26 cellular contexts compared by ENCODE assay signal in the genomic region with DNA sequence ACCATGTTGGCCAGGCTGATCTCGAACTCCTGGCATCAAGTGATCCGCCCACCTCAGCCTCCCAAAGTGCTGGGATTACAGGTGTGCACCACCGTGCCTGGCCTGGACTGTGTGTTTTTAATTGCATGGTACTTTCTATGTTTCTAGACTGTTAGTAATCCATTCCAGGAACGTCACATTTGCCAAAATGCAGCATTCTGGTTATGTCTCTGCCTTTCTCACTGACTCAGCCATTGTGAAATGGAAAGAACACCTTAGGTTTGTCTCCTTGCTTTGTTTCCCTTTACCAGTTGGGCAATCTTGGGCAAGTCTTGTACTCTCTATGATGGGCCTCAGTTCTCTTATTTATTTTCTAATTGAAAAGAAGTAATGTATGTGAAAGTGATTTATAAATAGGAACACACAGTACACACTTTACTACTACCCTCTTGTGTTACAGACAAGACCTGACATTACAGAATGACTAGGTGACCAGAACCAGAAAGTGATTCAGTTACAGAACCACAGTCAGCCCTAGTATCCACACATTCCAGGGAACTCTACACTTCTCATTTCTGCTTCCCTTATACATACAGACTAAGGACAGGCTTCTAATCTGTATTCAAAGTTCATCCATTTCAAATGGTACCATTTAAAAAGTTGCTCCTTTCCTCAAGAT.
DNase-seq lines count a peak whose midpoint lies in the region; ATAC-seq, FAIRE-seq and TF ChIP-seq lines count a peak whose summit lies in the region.
"Had no signal": no experiment of that assay in that cellular context is flagged by ENCODE, and none has a peak within 500 bp of the region (broad histone marks: within the 10 kb centered on the region; RNA-seq: fewer than 3 reads in every experiment).

No MANE protein-coding gene starts in this region.

- H3K4me1 Mint-ChIP-seq in MCF 10A (ENCODE audit: insufficient read depth, unreplicated experiment) (peaks cover 5% of the 10 kb centered on the region), CD14-positive monocyte (peaks cover 28% of the 10 kb centered on the region)
- peaks cover 16% of the 10 kb centered on the region for H3K4me1 Mint-ChIP-seq in stimulated activated naive CD8-positive, alpha-beta T cell treated with anti-CD3 and anti-CD28 coated beads, Interleukin-15, amount 100 ng/mL, for 72 hours
- H3K4me1 Mint-ChIP-seq: memory B cell had no signal

- no peak for FAIRE-seq in GM12891 (lab: Jason Lieb, UNC)

- CTCF ChIA-PET in MCF 10A (lab: Yijun Ruan, JAX): interaction anchor here (0.6 kb wide), 1 partner anchor 506 kb away, joined by 3 read pairs; no protein-coding TSS in a partner anchor

- H3K4me3 ChIP-seq in breast epithelium (no peak overlapping the region), fibroblast of mammary gland (ENCODE audit: control insufficient read depth, low read depth, low read length) (no peak overlapping the region)
- H3K4me3 ChIP-seq: skin epidermis, suprapubic skin, upper lobe of right lung had no signal

- TF ChIP-seq POLR2A in breast epithelium (IDR thresholded peaks at IDR 0.05) (no peak), GM12891 (IDR thresholded peaks at IDR 0.05; ENCODE audit: low read depth, low read length) (no peak)

- H3K4me3 Mint-ChIP-seq in MCF 10A (ENCODE audit: unreplicated experiment): no peak overlapping the region
- H3K4me3 Mint-ChIP-seq in stimulated activated naive CD8-positive, alpha-beta T cell treated with anti-CD3 and anti-CD28 coated beads, Interleukin-15, amount 100 ng/mL, for 72 hours: no peak overlapping the region
- no peak overlapping the region for H3K4me3 Mint-ChIP-seq in CD14-positive monocyte
- H3K4me3 Mint-ChIP-seq: memory B cell; neural crest cell; stimulated activated naive B cell treated with anti-CD40 and anti-IgM and Interleukin-4, amounts not matched to agents 10 μg/mL and 1 μg/mL and 100 μg/mL, for 72 hours had no signal

- POLR2A ChIA-PET in MCF 10A (lab: Yijun Ruan, JAX): interaction anchor here (0.5 to 0.6 kb wide), 2 partner anchors 196 to 288 kb away, joined by 3 to 4 read pairs; no protein-coding TSS in a partner anchor

- ATAC-seq in stimulated activated naive CD8-positive, alpha-beta T cell treated with anti-CD3 and anti-CD28 coated beads, Interleukin-15, amount 100 ng/mL, for 72 hours: peak; percentile 37
- ATAC-seq: upper lobe of right lung had no signal

- no peak for TF ChIP-seq CTCF in MCF 10A (IDR thresholded peaks at IDR 0.05; ENCODE audit: unreplicated experiment)
- no peak for TF ChIP-seq CTCF in breast epithelium (IDR thresholded peaks at IDR 0.05)
- TF ChIP-seq CTCF in fibroblast of mammary gland (conservative IDR thresholded peaks at IDR 0.05; ENCODE audit: control insufficient read depth, insufficient read depth, low read depth, low read length): no peak
- TF ChIP-seq CTCF in CD14-positive monocyte (IDR thresholded peaks at IDR 0.05): no peak

- no peaks in the 10 kb centered on the region for H3K36me3 ChIP-seq in breast epithelium
- H3K36me3 ChIP-seq: brain microvascular endothelial cell, suprapubic skin, upper lobe of right lung had no signal

- no TSS peak for BruUV-seq in MCF 10A (replicated peaks; lab: Mats Ljungman, UMichigan)

- no peak overlapping the region for H3K27ac Mint-ChIP-seq in MCF 10A (ENCODE audit: low read depth, unreplicated experiment)
- no peak overlapping the region for H3K27ac Mint-ChIP-seq in stimulated activated naive CD8-positive, alpha-beta T cell treated with anti-CD3 and anti-CD28 coated beads, Interleukin-15, amount 100 ng/mL, for 72 hours
- H3K27ac Mint-ChIP-seq in CD14-positive monocyte: peak overlapping the region in 3 of 7 donors; percentile 30 to 68 (median 40)
- H3K27ac Mint-ChIP-seq: memory B cell; stimulated activated naive B cell treated with anti-CD40 and anti-IgM and Interleukin-4, amounts not matched to agents 10 μg/mL and 1 μg/mL and 100 μg/mL, for 72 hours had no signal

- H3K36me3 Mint-ChIP-seq in MCF 10A (ENCODE audit: insufficient read depth, unreplicated experiment) (no peaks in the 10 kb centered on the region), CD14-positive monocyte (peaks cover 8 to 10% of the 10 kb centered on the region in 2 donors)
- H3K36me3 Mint-ChIP-seq: memory B cell; stimulated activated naive B cell treated with anti-CD40 and anti-IgM and Interleukin-4, amounts not matched to agents 10 μg/mL and 1 μg/mL and 100 μg/mL, for 72 hours had no signal

- H3K4me1 ChIP-seq in breast epithelium: no peaks in the 10 kb centered on the region
- H3K4me1 ChIP-seq: parathyroid adenoma, suprapubic skin had no signal

- DNase-seq in MCF 10A (ENCODE audit: unreplicated experiment) (peak; percentile 70), breast epithelium (ENCODE audit: low spot score in 2 of 2) (no peak), fibroblast of mammary gland (ENCODE audit: low read depth) (peak; percentile 12), GM12891 (ENCODE audit: insufficient read length, low spot score) (no peak), CD14-positive monocyte (ENCODE audit: low spot score) (no peak)
- peak; percentile 35 to 44 for DNase-seq in activated T-cell treated with anti-CD3 and anti-CD28 coated beads, Interleukin-2, amount 50 U/mL, for 48 hours
- DNase-seq in stimulated activated naive CD8-positive, alpha-beta T cell treated with anti-CD3 and anti-CD28 coated beads, Interleukin-15, amount 100 ng/mL, for 72 hours: no peak
- DNase-seq: activated naive CD4-positive, alpha-beta T cell; amygdala; brain microvascular endothelial cell; C1 segment of cervical spinal cord; DND-41; GOT3; IMR-90; NCI-H1105; NCI-H187 treated with DMSO at 0.1 percent for 48 hours; NCI-H2171 treated with DMSO at 0.1 percent for 48 hours; SK-N-SH; stimulated activated naive B cell treated with anti-CD40 and anti-IgM and Interleukin-4, amounts not matched to agents 10 μg/mL and 1 μg/mL and 100 μg/mL, for 72 hours; upper lobe of right lung had no signal

- H3K9me3 Mint-ChIP-seq in MCF 10A (ENCODE audit: unreplicated experiment) (no peaks in the 10 kb centered on the region), CD14-positive monocyte (no peaks in the 10 kb centered on the region)
- no peaks in the 10 kb centered on the region for H3K9me3 Mint-ChIP-seq in stimulated activated naive CD8-positive, alpha-beta T cell treated with anti-CD3 and anti-CD28 coated beads, Interleukin-15, amount 100 ng/mL, for 72 hours
- H3K9me3 Mint-ChIP-seq: memory B cell; neural crest cell; stimulated activated naive B cell treated with anti-CD40 and anti-IgM and Interleukin-4, amounts not matched to agents 10 μg/mL and 1 μg/mL and 100 μg/mL, for 72 hours had no signal

- no peaks in the 10 kb centered on the region for H3K9me3 ChIP-seq in breast epithelium
- H3K9me3 ChIP-seq: Caco-2, SK-N-SH, suprapubic skin, upper lobe of right lung had no signal

- no peaks in the 10 kb centered on the region for H3K27me3 ChIP-seq in breast epithelium
- H3K27me3 ChIP-seq: brain microvascular endothelial cell, suprapubic skin, upper lobe of right lung had no signal

- H3K27ac ChIP-seq in breast epithelium: no peak overlapping the region
- H3K27ac ChIP-seq: brain microvascular endothelial cell, parathyroid adenoma, skin epidermis, suprapubic skin, upper lobe of right lung had no signal

- intact Hi-C loops in MCF 10A (cut with micrococcal nuclease): no loop called here
- intact Hi-C loops in breast epithelium (cut with DNase I; ENCODE audit: low total_unique reads): no loop called here
- intact Hi-C loops in CD14-positive monocyte (cut with micrococcal nuclease): no loop called here

- H3K27me3 Mint-ChIP-seq in MCF 10A (ENCODE audit: insufficient read depth, unreplicated experiment) (no peaks in the 10 kb centered on the region), CD14-positive monocyte (ENCODE audit: low read depth in 3 of 3) (peaks cover 0 to 1% (median under 1%) of the 10 kb centered on the region in 3 donors)
- H3K27me3 Mint-ChIP-seq in stimulated activated naive CD8-positive, alpha-beta T cell treated with anti-CD3 and anti-CD28 coated beads, Interleukin-15, amount 100 ng/mL, for 72 hours: no peaks in the 10 kb centered on the region
- H3K27me3 Mint-ChIP-seq: stimulated activated naive B cell treated with anti-CD40 and anti-IgM and Interleukin-4, amounts not matched to agents 10 μg/mL and 1 μg/mL and 100 μg/mL, for 72 hours had no signal

TF ChIP-seq in GM12891, 5 proteins besides CTCF, POLR2A, EP300 and RAD21:
- TF ChIP-seq POLR2AphosphoS5 (IDR thresholded peaks at IDR 0.05; ENCODE audit: low read depth, low read length) (no peak), POU2F2 (IDR thresholded peaks at IDR 0.05; ENCODE audit: low read depth, low read length) (no peak), TAF1 (IDR thresholded peaks at IDR 0.05; ENCODE audit: low read depth, low read length) (no peak), SPI1 (IDR thresholded peaks at IDR 0.05; ENCODE audit: low read depth, low read length) (no peak), PAX5 (IDR thresholded peaks at IDR 0.05; ENCODE audit: insufficient read depth, low read length, severe bottlenecking) (no peak)
TF ChIP-seq in GM12891: peak in this region for 0.

Comparison
In these comparisons a context has a peak if more than half of its experiments do, and no peak if none do; other contexts are left out.
1. DNase-seq: peak in MCF 10A (single experiment), activated T-cell treated with anti-CD3 and anti-CD28 coated beads, Interleukin-2, amount 50 U/mL, for 48 hours (2 of 2) and fibroblast of mammary gland (single experiment); none in breast epithelium (0 of 2), stimulated activated naive CD8-positive, alpha-beta T cell treated with anti-CD3 and anti-CD28 coated beads, Interleukin-15, amount 100 ng/mL, for 72 hours (0 of 2), GM12891 (single experiment) and CD14-positive monocyte (single experiment).